19 cellular contexts compared by ENCODE assay signal in genomic region chr10:97065128-97065527, GRCh38.
A peak's percentile ranks its signal among the peaks of the same experiment; 100 is the strongest.
DNase-seq lines count a peak whose midpoint lies in the region; ATAC-seq and TF ChIP-seq lines count a peak whose summit lies in the region.
"Had no signal": no experiment of that assay in that cellular context is flagged by ENCODE, and none has a peak within 500 bp of the region (broad histone marks: within the 10 kb centered on the region; RNA-seq: fewer than 3 reads in every experiment).

No MANE protein-coding gene starts in this region.

- peak overlapping the region; percentile 24; the same call in 1 of the 2 replicates for H3K4me2 ChIP-seq in PC-9

- no peak for TF ChIP-seq CTCF in HEK293 (tag by site-specific recombination; IDR thresholded peaks at IDR 0.05)
- no peak for TF ChIP-seq CTCF in PC-9 (conservative IDR thresholded peaks at IDR 0.05)

- no peak overlapping the region for H2AFZ ChIP-seq in PC-9
- H2AFZ ChIP-seq: parathyroid adenoma had no signal

- CTCF ChIA-PET in HEK293 (lab: Yijun Ruan, JAX), result interaction anchor here (0.6 to 1.8 kb wide), 5 partner anchors 143 to 448 kb away, joined by 3 to 5 read pairs (median 3); no protein-coding TSS in a partner anchor
- CTCF ChIA-PET in PC-9 (lab: Charles Lee), result interaction anchor here (0.7 kb wide), 1 partner anchor 28 kb away, joined by 3 read pairs; no protein-coding TSS in a partner anchor
- CTCF ChIA-PET in HEK293T (lab: Yijun Ruan, JAX), result interaction anchor here (1.2 kb wide), 1 partner anchor 9 kb away, joined by 5 read pairs; no protein-coding TSS in a partner anchor

- H3K4me1 ChIP-seq in HEK293 (ENCODE audit: control insufficient read depth, insufficient read depth, low read length) (no peaks in the 10 kb centered on the region), PC-9 (replicated peaks; ENCODE audit: insufficient read depth) (0 out of 2 replicates have a peak, but pooled peaks cover 11% of the 10 kb centered on the region)
- H3K4me1 ChIP-seq: parathyroid adenoma, Peyer's patch, suprapubic skin had no signal

- no peaks in the 10 kb centered on the region for H4K20me1 ChIP-seq in PC-9 (ENCODE audit: insufficient read depth)

- DNase-seq in Caki2 (ENCODE audit: low read depth), result peak; percentile 9
- DNase-seq in PC-9, result peak; percentile 47 to 89
- no peak for DNase-seq in left lobe of liver (ENCODE audit: low spot score)
- no peak for DNase-seq in HEK293T (ENCODE audit: extremely low spot score)
- DNase-seq: activated T-cell treated with anti-CD3 and anti-CD28 coated beads, Interleukin-2, amount 50 U/mL, for 1 hour; erythroblast; GOT3; NCI-H1694 treated with DMSO at 0.1 percent for 48 hours; NCI-H748 treated with DMSO at 0.1 percent for 48 hours; Peyer's patch; stimulated activated CD4-positive, alpha-beta T cell treated with anti-CD3 and anti-CD28 coated beads, Interleukin-4, amount 100 ng/mL, for 4 hours; stimulated activated CD8-positive, alpha-beta memory T cell treated with anti-CD3 and anti-CD28 coated beads, Interleukin-4, amount 100 ng/mL, for 48 hours had no signal

- H3K9me2 ChIP-seq in PC-9 (ENCODE audit: insufficient read depth), result no peaks in the 10 kb centered on the region

- H3K27me3 ChIP-seq in PC-9 (ENCODE audit: insufficient read depth, low read depth), result no peaks in the 10 kb centered on the region
- H3K27me3 ChIP-seq: Peyer's patch had no signal

- H3K79me2 ChIP-seq in PC-9 (ENCODE audit: low read depth), result no peaks in the 10 kb centered on the region
- H3K79me2 ChIP-seq: parathyroid adenoma had no signal

- H3K4me3 ChIP-seq in HEK293 (ENCODE audit: low read depth, low read length) (no peak overlapping the region), PC-9 (no peak overlapping the region)
- H3K4me3 ChIP-seq: lung, Peyer's patch, suprapubic skin had no signal

- H3K36me3 ChIP-seq in HEK293 (ENCODE audit: control insufficient read depth in 2 of 2, insufficient read depth in 1 of 2, low read length in 2 of 2) (no peaks in the 10 kb centered on the region), PC-9 (ENCODE audit: low read depth) (no peaks in the 10 kb centered on the region)
- H3K36me3 ChIP-seq: Peyer's patch, suprapubic skin had no signal

- POLR2A ChIA-PET in HEK293 (lab: Yijun Ruan, JAX), result no interaction called here
- POLR2A ChIA-PET in PC-9 (lab: Charles Lee; ENCODE audit: unreplicated experiment), result no interaction called here
- POLR2A ChIA-PET in HEK293T (lab: Yijun Ruan, JAX), result no interaction called here

- BruUV-seq in PC-9 (replicated peaks; lab: Mats Ljungman, UMichigan), result no TSS peak

- ATAC-seq in left lobe of liver (peak; percentile 24), GM19023 (IDR thresholded peaks at IDR 0.05; ENCODE audit: unreplicated experiment) (no peak), HG02678 (IDR thresholded peaks at IDR 0.05; ENCODE audit: unreplicated experiment) (no peak)
- ATAC-seq: activated naive CD4-positive, alpha-beta T cell treated with anti-CD3 and anti-CD28 coated beads, Interleukin-2, amount 50 U/mL, for 72 hours had no signal

- H3K9me3 ChIP-seq in HEK293 (ENCODE audit: control insufficient read depth, insufficient read depth, low read depth, low read length), result no peaks in the 10 kb centered on the region
- H3K9me3 ChIP-seq in PC-9 (ENCODE audit: insufficient read depth, low read depth), result no peaks in the 10 kb centered on the region; the same call in 1 of the 2 replicates
- H3K9me3 ChIP-seq: Peyer's patch, suprapubic skin had no signal

- intact Hi-C loops in PC-9 (cut with micrococcal nuclease; ENCODE audit: unreplicated experiment), result loop anchor here (5.0 kb wide), 1 partner anchor 423 kb away; no protein-coding TSS in a partner anchor

- H3F3A ChIP-seq in PC-9 (ENCODE audit: insufficient read depth, low read depth), result no peaks in the 10 kb centered on the region

- H3K27ac ChIP-seq in HEK293 (ENCODE audit: extremely low read depth, low read depth, low read length) (no peak overlapping the region), PC-9 (no peak overlapping the region)
- H3K27ac ChIP-seq: parathyroid adenoma, Peyer's patch, suprapubic skin had no signal

- in situ Hi-C loops in Caki2 (cut with HindIII; ENCODE audit: low pct_unique_long_range_greater_than_20kb, low sequenced_read_pairs), result no loop called here

TF ChIP-seq in HEK293, 187 proteins besides CTCF, POLR2A, EP300 and RAD21:
- TF ChIP-seq ZIC2 (tag by site-specific recombination; IDR thresholded peaks at IDR 0.05) (peak; percentile 40; the same call in 1 of the 2 replicates), ZNF449 (tag by site-specific recombination; IDR thresholded peaks at IDR 0.05) (no peak)
TF ChIP-seq in HEK293: peak in this region for 1.

TF ChIP-seq in HEK293T, 16 proteins besides CTCF, POLR2A, EP300 and RAD21:
- TF ChIP-seq LEF1 (IDR thresholded peaks at IDR 0.05; ENCODE audit: borderline replicate concordance), result no peak
- no peak for TF ChIP-seq TARDBP (IDR thresholded peaks at IDR 0.05)
- no peak for TF ChIP-seq HDGF (IDR thresholded peaks at IDR 0.05; ENCODE audit: borderline replicate concordance)
- TF ChIP-seq BHLHE40 (IDR thresholded peaks at IDR 0.05; ENCODE audit: borderline replicate concordance), result no peak
- TF ChIP-seq PKNOX1 (IDR thresholded peaks at IDR 0.05), result no peak
- no peak for TF ChIP-seq SUZ12 (IDR thresholded peaks at IDR 0.05)
- no peak for TF ChIP-seq FOXA1 (IDR thresholded peaks at IDR 0.05)
- no peak for TF ChIP-seq ZNF384 (IDR thresholded peaks at IDR 0.05)

Comparison
In these comparisons a context has a peak if more than half of its experiments do, and no peak if none do; other contexts are left out.
1. DNase-seq: peak in Caki2 (single experiment) and PC-9 (2 of 2); none in left lobe of liver (single experiment) and HEK293T (single experiment).